ENCODE assay signal across 20 cellular contexts in genomic region chr7:3453398-3453797, GRCh38.
"Had no signal": no experiment of that assay in that cellular context is flagged by ENCODE, and none has a peak within 500 bp of the region (broad histone marks: within the 10 kb centered on the region; RNA-seq: fewer than 3 reads in every experiment).

No MANE protein-coding gene starts in this region.

- H3K4me1 ChIP-seq: left lung, parathyroid adenoma, right lobe of liver, uterus had no signal

- H3K4me1 Mint-ChIP-seq: brain, memory B cell, natural killer cell, T-cell had no signal

- H3K9ac ChIP-seq: parathyroid adenoma had no signal

- DNase-seq: activated CD4-positive, alpha-beta T cell treated with anti-CD3 and anti-CD28 coated beads, Interleukin-2, amount 10 ng/mL, durations not matched to agents 24 days and 14 days; activated CD4-positive, CD25-positive, alpha-beta regulatory T cell; activated CD8-positive, alpha-beta T cell treated with anti-CD3 and anti-CD28 coated beads for 36 hours; activated naive CD4-positive, alpha-beta T cell treated with anti-CD3 and anti-CD28 coated beads for 36 hours; activated T-cell treated with anti-CD3 and anti-CD28 coated beads, Interleukin-2, amount 50 U/mL, for 24 hours; anterior cingulate cortex; caudate nucleus; effector memory CD8-positive, alpha-beta T cell; left lung; natural killer cell; right lobe of liver; stimulated activated CD4-positive, alpha-beta T cell treated with anti-CD3 and anti-CD28 coated beads, Interleukin-4, amount 100 ng/mL, for 4 hours; stimulated activated naive B cell treated with anti-CD40 and anti-IgM and Interleukin-4, amounts not matched to agents 10 μg/mL and 1 μg/mL and 100 μg/mL, for 72 hours; T-cell; uterus had no signal

- H3K9me3 Mint-ChIP-seq: effector memory CD8-positive, alpha-beta T cell; natural killer cell had no signal

- H3K4me2 ChIP-seq: hepatocyte had no signal

- H3K27me3 ChIP-seq: hepatocyte, left lung, right lobe of liver, uterus had no signal

- H3K9me3 ChIP-seq: left lung, right lobe of liver had no signal

- H2AFZ ChIP-seq: hepatocyte, parathyroid adenoma had no signal

- ATAC-seq: activated CD8-positive, alpha-beta T cell treated with anti-CD3 and anti-CD28 coated beads for 36 hours; effector memory CD8-positive, alpha-beta T cell; left lung; natural killer cell; right lobe of liver; stimulated activated naive B cell treated with anti-CD40 and anti-IgM and Interleukin-4, amounts not matched to agents 10 μg/mL and 1 μg/mL and 100 μg/mL, for 72 hours; T-cell had no signal

- H3K36me3 ChIP-seq: left lung, right lobe of liver, uterus had no signal

- H3K27ac Mint-ChIP-seq: activated CD4-positive, alpha-beta T cell treated with anti-CD3 and anti-CD28 coated beads, Interleukin-2, amount 10 ng/mL, durations not matched to agents 24 days and 14 days; activated CD8-positive, alpha-beta T cell treated with anti-CD3 and anti-CD28 coated beads for 36 hours; activated naive CD4-positive, alpha-beta T cell treated with anti-CD3 and anti-CD28 coated beads for 36 hours; activated T-cell treated with anti-CD3 and anti-CD28 coated beads, Interleukin-2, amount 50 U/mL, for 24 hours; activated T-helper 2 cell treated with anti-CD3 and anti-CD28 coated beads, Interferon-gamma antibody, Interleukin-2, Interleukin-4, amounts not matched to agents 10 μg/mL and 5 μg/mL and 100 μg/mL, durations not matched to agents 14 hours and 24 hours and 36 hours; brain; effector memory CD8-positive, alpha-beta T cell; memory B cell; natural killer cell; stimulated activated naive B cell treated with anti-CD40 and anti-IgM and Interleukin-4, amounts not matched to agents 10 μg/mL and 1 μg/mL and 100 μg/mL, for 72 hours; T-cell had no signal

- H3K4me3 ChIP-seq: hepatocyte, left lung, right lobe of liver, uterus had no signal

- H3K79me2 ChIP-seq: hepatocyte, parathyroid adenoma had no signal

- H3K27me3 Mint-ChIP-seq: activated CD8-positive, alpha-beta T cell treated with anti-CD3 and anti-CD28 coated beads for 36 hours; activated T-cell treated with anti-CD3 and anti-CD28 coated beads, Interleukin-2, amount 50 U/mL, for 24 hours; brain had no signal

- H3K4me3 Mint-ChIP-seq: activated CD4-positive, alpha-beta T cell treated with anti-CD3 and anti-CD28 coated beads, Interleukin-2, amount 10 ng/mL, durations not matched to agents 24 days and 14 days; activated CD8-positive, alpha-beta T cell treated with anti-CD3 and anti-CD28 coated beads for 36 hours; activated naive CD4-positive, alpha-beta T cell treated with anti-CD3 and anti-CD28 coated beads for 36 hours; activated T-cell treated with anti-CD3 and anti-CD28 coated beads, Interleukin-2, amount 50 U/mL, for 24 hours; brain; effector memory CD8-positive, alpha-beta T cell; memory B cell; natural killer cell; stimulated activated naive B cell treated with anti-CD40 and anti-IgM and Interleukin-4, amounts not matched to agents 10 μg/mL and 1 μg/mL and 100 μg/mL, for 72 hours; T-cell had no signal

- H3K27ac ChIP-seq: hepatocyte, left lung, parathyroid adenoma, right lobe of liver, uterus had no signal

- H3K36me3 Mint-ChIP-seq: memory B cell; natural killer cell; stimulated activated naive B cell treated with anti-CD40 and anti-IgM and Interleukin-4, amounts not matched to agents 10 μg/mL and 1 μg/mL and 100 μg/mL, for 72 hours; T-cell had no signal
